Comparison of ENCODE assay signal across 29 cellular contexts in genomic region chr3:99175276-99175801, GRCh38.
"Had no signal": no experiment of that assay in that cellular context is flagged by ENCODE, and none has a peak within 500 bp of the region (broad histone marks: within the 10 kb centered on the region; RNA-seq: fewer than 3 reads in every experiment).

No MANE protein-coding gene starts in this region.

- H3K9ac ChIP-seq: neural progenitor cell, parathyroid adenoma had no signal

- H3K4me1 ChIP-seq: ascending aorta, colonic mucosa, foreskin keratinocyte, heart right ventricle, left ventricle myocardium inferior, neural progenitor cell, psoas muscle, right atrium auricular region, suprapubic skin, upper lobe of right lung had no signal

- H3K27me3 ChIP-seq: ascending aorta, cardiac muscle cell, colonic mucosa, foreskin keratinocyte, heart right ventricle, neural progenitor cell, right atrium auricular region, suprapubic skin, tibial artery, upper lobe of right lung had no signal

- H3K36me3 ChIP-seq: ascending aorta, cardiac muscle cell, colonic mucosa, heart right ventricle, left ventricle myocardium inferior, neural progenitor cell, right atrium auricular region, suprapubic skin, tibial artery, upper lobe of right lung had no signal

- H3K4me3 ChIP-seq: ascending aorta, cardiac muscle cell, colonic mucosa, heart right ventricle, left ventricle myocardium inferior, lung, neural progenitor cell, psoas muscle, right atrium auricular region, suprapubic skin, tibial artery, upper lobe of right lung had no signal

- ATAC-seq: activated T-cell treated with anti-CD3 and anti-CD28 coated beads, Interleukin-2, amount 50 U/mL, for 72 hours; foreskin keratinocyte; heart right ventricle; natural killer cell; psoas muscle; upper lobe of right lung had no signal

- DNase-seq: activated CD4-positive, alpha-beta T cell treated with anti-CD3 and anti-CD28 coated beads for 4 hours; activated CD4-positive, alpha-beta T cell treated with anti-CD3 and anti-CD28 coated beads, Interleukin-2, amount 50 U/mL, for 4 hours; activated naive CD4-positive, alpha-beta T cell treated with Interleukin-2 at 50 U/mL for 16 hours; activated T-cell treated with anti-CD3 and anti-CD28 coated beads for 4 hours; activated T-cell treated with anti-CD3 and anti-CD28 coated beads, Interleukin-2, amount 50 U/mL, for 72 hours; cerebellar nuclear complex; colonic mucosa; endodermal cell; foreskin keratinocyte; heart right ventricle; left ventricle myocardium inferior; mesendoderm; natural killer cell; occipital lobe; psoas muscle; stimulated activated CD4-positive, alpha-beta T cell treated with anti-CD3 and anti-CD28 coated beads, Interleukin-15, amount 100 ng/mL, for 24 hours; stimulated activated CD4-positive, alpha-beta T cell treated with anti-CD3 and anti-CD28 coated beads, Interleukin-2, amount 100 ng/mL, for 24 hours; stimulated activated naive CD4-positive, alpha-beta T cell; T-helper 1 cell; tibial artery; upper lobe of right lung had no signal

- H2AFZ ChIP-seq: neural progenitor cell, parathyroid adenoma had no signal

- H3K79me2 ChIP-seq: parathyroid adenoma had no signal

- H3K27ac ChIP-seq: ascending aorta, cardiac muscle cell, colonic mucosa, foreskin keratinocyte, heart right ventricle, left ventricle myocardium inferior, neural progenitor cell, parathyroid adenoma, psoas muscle, right atrium auricular region, suprapubic skin, tibial artery, upper lobe of right lung, VCaP had no signal

- H3K9me3 ChIP-seq: ascending aorta, colonic mucosa, psoas muscle, right atrium auricular region, suprapubic skin, tibial artery, upper lobe of right lung had no signal

- H3K4me2 ChIP-seq: neural progenitor cell had no signal
